ENCODE assay signal across 1 cellular context in genomic region chr11:66248903-66249302, GRCh38.
TF ChIP-seq lines count a peak whose summit lies in the region.

No MANE protein-coding gene starts in this region.

TF ChIP-seq in HepG2, 621 proteins besides CTCF, POLR2A, EP300 and RAD21:
- TF ChIP-seq MAFK (conservative IDR thresholded peaks at IDR 0.05 in 1 of 2, IDR thresholded peaks at IDR 0.05 in 1 of 2; ENCODE audit: low read length in 2 of 2) = peak; percentile 88 to 91
- TF ChIP-seq MAFF (IDR thresholded peaks at IDR 0.05; ENCODE audit: low read depth, low read length) = peak; percentile 88
- no peak for TF ChIP-seq NCOA2 (CRISPR knock-in tag; IDR thresholded peaks at IDR 0.05)
